Comparison of ENCODE assay signal across 23 cellular contexts in the genomic region with DNA sequence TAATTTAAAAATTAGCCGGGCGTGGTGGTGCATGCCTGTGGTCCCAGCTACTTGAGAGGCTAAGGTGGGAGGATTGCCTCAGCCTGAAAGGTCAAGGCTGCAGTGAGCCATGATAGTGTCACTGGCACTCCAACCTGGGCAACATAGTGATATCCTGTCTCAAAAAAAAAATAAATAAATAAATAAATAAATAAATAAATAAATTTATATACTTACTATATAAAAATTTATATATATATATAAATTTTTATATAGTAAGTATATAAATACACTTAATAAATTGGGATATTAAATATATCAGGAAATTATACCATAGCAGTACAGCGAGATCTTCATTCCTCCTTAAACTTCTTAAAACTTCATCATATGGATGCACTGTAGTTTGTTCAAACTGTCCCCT. TPM values are rescaled to one million over a fixed set of nuclear protein-coding genes. Genes with fewer than 3 reads are reported as not detected.
DNase-seq lines count a peak whose midpoint lies in the region; ATAC-seq, FAIRE-seq and TF ChIP-seq lines count a peak whose summit lies in the region.
"Had no signal": no experiment of that assay in that cellular context is flagged by ENCODE, and none has a peak within 500 bp of the region (broad histone marks: within the 10 kb centered on the region; RNA-seq: fewer than 3 reads in every experiment).

No MANE protein-coding gene starts in this region.

- H3K36me3 Mint-ChIP-seq in WTC11: no peaks in the 10 kb centered on the region
- H3K36me3 Mint-ChIP-seq: CD8-positive, alpha-beta T cell had no signal

- no peak for ATAC-seq in WTC11
- ATAC-seq in pancreas: no peak
- no peak for ATAC-seq in HG02981 (IDR thresholded peaks at IDR 0.05; ENCODE audit: unreplicated experiment)
- no peak for ATAC-seq in GM21619 (IDR thresholded peaks at IDR 0.05; ENCODE audit: unreplicated experiment)
- ATAC-seq: CD8-positive, alpha-beta T cell; GM12878 had no signal

- no peak for TF ChIP-seq CTCF in HEK293 (tag by site-specific recombination; IDR thresholded peaks at IDR 0.05)
- no peak for TF ChIP-seq CTCF in WTC11 (IDR thresholded peaks at IDR 0.05)
- no peak for TF ChIP-seq CTCF in pancreas (IDR thresholded peaks at IDR 0.05)

- no peaks in the 10 kb centered on the region for H3K4me1 ChIP-seq in HEK293 (ENCODE audit: control insufficient read depth, insufficient read depth, low read length)
- H3K4me1 ChIP-seq in pancreas: no peaks in the 10 kb centered on the region

- FAIRE-seq in A204.1 (lab: Jason Lieb, UNC): peak; percentile 55
- FAIRE-seq in pancreas (lab: Jason Lieb, UNC): peak; percentile 9
- FAIRE-seq: D721Med, GM12878, GM12892, GM18507 had no signal

- H3K27me3 Mint-ChIP-seq in WTC11 (ENCODE audit: low read depth): no peaks in the 10 kb centered on the region
- H3K27me3 Mint-ChIP-seq: CD4-positive, alpha-beta T cell had no signal

- POLR2A ChIA-PET in HEK293 (lab: Yijun Ruan, JAX) (no interaction called here), WTC11 (lab: Charles Lee) (no interaction called here)

- H3K9me3 Mint-ChIP-seq in WTC11: peaks cover 8% of the 10 kb centered on the region

- H3K4me3 ChIP-seq in HEK293 (ENCODE audit: low read depth, low read length) (no peak overlapping the region), pancreas (no peak overlapping the region)
- H3K4me3 ChIP-seq: BLaER1 treated with 17β-estradiol and CSF1 and Interleukin-3, amounts not matched to agents 10 nM and 100 nM; GM12878 had no signal

- no peaks in the 10 kb centered on the region for H3K27me3 ChIP-seq in pancreas
- H3K27me3 ChIP-seq: BLaER1 treated with 17β-estradiol and CSF1 and Interleukin-3, amounts not matched to agents 10 nM and 100 nM had no signal

- no peaks in the 10 kb centered on the region for H3K36me3 ChIP-seq in HEK293 (ENCODE audit: control insufficient read depth in 2 of 2, insufficient read depth in 1 of 2, low read length in 2 of 2)
- no peaks in the 10 kb centered on the region for H3K36me3 ChIP-seq in pancreas
- H3K36me3 ChIP-seq: BLaER1 treated with 17β-estradiol and CSF1 and Interleukin-3, amounts not matched to agents 10 nM and 100 nM had no signal

- CTCF ChIA-PET in HEK293 (lab: Yijun Ruan, JAX) (no interaction called here), WTC11 (lab: Charles Lee) (interaction anchor here (0.6 kb wide), 1 partner anchor 88 kb away, joined by 6 read pairs; no protein-coding TSS in a partner anchor)

- no peak overlapping the region for H3K27ac Mint-ChIP-seq in WTC11
- H3K27ac Mint-ChIP-seq: B cell; CD4-positive, alpha-beta T cell; CD8-positive, alpha-beta T cell had no signal

- H3K9me3 ChIP-seq in HEK293 (ENCODE audit: control insufficient read depth, insufficient read depth, low read depth, low read length) (no peaks in the 10 kb centered on the region), pancreas (no peaks in the 10 kb centered on the region)
- H3K9me3 ChIP-seq: Caco-2 had no signal

- intact Hi-C loops in pancreas (cut with DNase I): no loop called here

- H3K4me3 Mint-ChIP-seq in WTC11: no peak overlapping the region
- H3K4me3 Mint-ChIP-seq: B cell; CD4-positive, alpha-beta T cell; CD8-positive, alpha-beta T cell had no signal

- 98 to 99% methylated on average over 3 of the region's 3 CpGs for WGBS in pancreas, 2 donors

- H3K4me1 Mint-ChIP-seq in WTC11: peaks cover 16% of the 10 kb centered on the region
- H3K4me1 Mint-ChIP-seq: B cell had no signal

- DNase-seq in WTC11 (ENCODE audit: low spot score) (no peak), pancreas (no peak), NCI-H2227 treated with DMSO at 0.1 percent for 48 hours (lab: John Stamatoyannopoulos, UW) (no peak)
- DNase-seq: ACHN; AML-193; Caco-2; Calu3; CD4-positive, alpha-beta T cell; CD8-positive, alpha-beta T cell; DMS79 treated with DMSO at 0.1 percent for 48 hours; GDM1 had no signal

- H3K27ac ChIP-seq in HEK293 (ENCODE audit: extremely low read depth, low read depth, low read length): no peak overlapping the region
- no peak overlapping the region for H3K27ac ChIP-seq in pancreas
- H3K27ac ChIP-seq: 22Rv1, C4-2B had no signal

TF ChIP-seq in HEK293, 187 proteins besides CTCF, POLR2A, EP300 and RAD21 (continues in another document):
- TF ChIP-seq BCL11B (tag by site-specific recombination; IDR thresholded peaks at IDR 0.05; ENCODE audit: low read depth) (no peak), SCRT1 (tag by site-specific recombination; IDR thresholded peaks at IDR 0.05; ENCODE audit: borderline replicate concordance) (no peak), ZNF184 (tag by site-specific recombination; IDR thresholded peaks at IDR 0.05) (no peak), ZNF664 (tag by site-specific recombination; IDR thresholded peaks at IDR 0.05) (0 out of 2 replicates have a peak, but pooled peaks have one; percentile 37), ZNF394 (tag by site-specific recombination; IDR thresholded peaks at IDR 0.05; ENCODE audit: borderline replicate concordance) (peak; percentile 80; the same call in 1 of the 2 replicates), SP2 (tag by site-specific recombination; IDR thresholded peaks at IDR 0.05) (no peak), ZBTB20 (tag by site-specific recombination; IDR thresholded peaks at IDR 0.05) (no peak), ZNF223 (tag by site-specific recombination; IDR thresholded peaks at IDR 0.05) (no peak), ZNF555 (tag by site-specific recombination; conservative IDR thresholded peaks at IDR 0.05) (peak; percentile 56)
- TF ChIP-seq, protein P1, sequence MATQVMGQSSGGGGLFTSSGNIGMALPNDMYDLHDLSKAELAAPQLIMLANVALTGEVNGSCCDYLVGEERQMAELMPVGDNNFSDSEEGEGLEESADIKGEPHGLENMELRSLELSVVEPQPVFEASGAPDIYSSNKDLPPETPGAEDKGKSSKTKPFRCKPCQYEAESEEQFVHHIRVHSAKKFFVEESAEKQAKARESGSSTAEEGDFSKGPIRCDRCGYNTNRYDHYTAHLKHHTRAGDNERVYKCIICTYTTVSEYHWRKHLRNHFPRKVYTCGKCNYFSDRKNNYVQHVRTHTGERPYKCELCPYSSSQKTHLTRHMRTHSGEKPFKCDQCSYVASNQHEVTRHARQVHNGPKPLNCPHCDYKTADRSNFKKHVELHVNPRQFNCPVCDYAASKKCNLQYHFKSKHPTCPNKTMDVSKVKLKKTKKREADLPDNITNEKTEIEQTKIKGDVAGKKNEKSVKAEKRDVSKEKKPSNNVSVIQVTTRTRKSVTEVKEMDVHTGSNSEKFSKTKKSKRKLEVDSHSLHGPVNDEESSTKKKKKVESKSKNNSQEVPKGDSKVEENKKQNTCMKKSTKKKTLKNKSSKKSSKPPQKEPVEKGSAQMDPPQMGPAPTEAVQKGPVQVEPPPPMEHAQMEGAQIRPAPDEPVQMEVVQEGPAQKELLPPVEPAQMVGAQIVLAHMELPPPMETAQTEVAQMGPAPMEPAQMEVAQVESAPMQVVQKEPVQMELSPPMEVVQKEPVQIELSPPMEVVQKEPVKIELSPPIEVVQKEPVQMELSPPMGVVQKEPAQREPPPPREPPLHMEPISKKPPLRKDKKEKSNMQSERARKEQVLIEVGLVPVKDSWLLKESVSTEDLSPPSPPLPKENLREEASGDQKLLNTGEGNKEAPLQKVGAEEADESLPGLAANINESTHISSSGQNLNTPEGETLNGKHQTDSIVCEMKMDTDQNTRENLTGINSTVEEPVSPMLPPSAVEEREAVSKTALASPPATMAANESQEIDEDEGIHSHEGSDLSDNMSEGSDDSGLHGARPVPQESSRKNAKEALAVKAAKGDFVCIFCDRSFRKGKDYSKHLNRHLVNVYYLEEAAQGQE (tag by site-specific recombination; IDR thresholded peaks at IDR 0.05): peak; percentile 34; the same call in 1 of the 2 replicates

TF ChIP-seq in WTC11, 78 proteins besides CTCF, POLR2A, EP300 and RAD21:
- TF ChIP-seq NFE2L1 (CRISPR knock-in tag; IDR thresholded peaks at IDR 0.05) (no peak), HMGA2 (CRISPR knock-in tag; IDR thresholded peaks at IDR 0.05) (peak; percentile 75; the same call in 1 of the 2 replicates)
TF ChIP-seq in WTC11: peak in this region for 1.

RNA-seq across cellular contexts. Expression of gene IPCEF1, which starts 23.0 kb away (rescaled TPM):
- total RNA-seq in WTC11 (2021) (0.25 to 1.3 TPM (median 1.2 TPM) in 3 replicates), pancreas (1 to 10 TPM; 1.4 to 4.4 (median 2.4) TPM)
- polyA plus RNA-seq in pancreas: under 1 TPM; 0.53 to 0.87 TPM
